Comparison of ENCODE assay signal across 12 cellular contexts in the genomic region with DNA sequence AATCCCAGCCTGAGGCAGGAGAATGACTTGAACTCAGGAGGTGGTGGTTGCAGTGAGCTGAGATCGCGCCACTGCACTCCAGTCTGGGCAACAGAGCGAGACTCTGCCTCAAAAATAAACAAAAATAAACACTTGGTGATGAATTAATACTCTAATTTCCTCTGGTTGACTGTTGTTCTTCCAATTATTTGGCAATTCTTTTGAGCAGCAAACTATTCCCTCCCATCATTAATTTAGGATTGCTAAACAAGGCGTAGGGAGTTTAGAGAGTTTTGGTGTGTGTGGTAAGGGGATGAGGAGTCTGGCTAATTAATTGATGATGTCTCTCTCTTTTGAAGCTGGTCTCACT. TPM values are rescaled to one million over a fixed set of nuclear protein-coding genes. Genes with fewer than 3 reads are reported as not detected.
DNase-seq lines count a peak whose midpoint lies in the region; ATAC-seq and TF ChIP-seq lines count a peak whose summit lies in the region.
"Had no signal": no experiment of that assay in that cellular context is flagged by ENCODE, and none has a peak within 500 bp of the region (broad histone marks: within the 10 kb centered on the region; RNA-seq: fewer than 3 reads in every experiment).

No MANE protein-coding gene starts in this region.

- TF ChIP-seq CTCF in Caco-2 (IDR thresholded peaks at IDR 0.05; ENCODE audit: insufficient read depth in 1 of 2, low read depth in 1 of 2, low read length in 1 of 2, severe bottlenecking in 1 of 2, unreplicated experiment in 1 of 2) (no peak), Panc1 (IDR thresholded peaks at IDR 0.05) (no peak), esophagus muscularis mucosa (IDR thresholded peaks at IDR 0.05) (no peak), progenitor cell of endocrine pancreas (IDR thresholded peaks at IDR 0.05; ENCODE audit: unreplicated experiment) (no peak)

- H3K27ac ChIP-seq in Panc1 (ENCODE audit: low read length) (peak overlapping the region; percentile 100), esophagus muscularis mucosa (replicated peaks in 1 of 4) (peak overlapping the region; percentile 34 to 98 (median 94))

- H3K27me3 Mint-ChIP-seq in Caco-2 (ENCODE audit: insufficient read depth, unreplicated experiment) (no peaks in the 10 kb centered on the region), progenitor cell of endocrine pancreas (no peaks in the 10 kb centered on the region)

- H3K36me3 Mint-ChIP-seq in Caco-2 (ENCODE audit: insufficient read depth, unreplicated experiment) (peaks cover 47% of the 10 kb centered on the region), progenitor cell of endocrine pancreas (ENCODE audit: insufficient read depth) (peaks cover 14% of the 10 kb centered on the region)

- H3K27me3 ChIP-seq in Caco-2 (replicated peaks; ENCODE audit: control insufficient read depth, insufficient read depth, low read length) (no peaks in the 10 kb centered on the region), Panc1 (ENCODE audit: control insufficient read depth, insufficient read depth, low read length) (no peaks in the 10 kb centered on the region), esophagus muscularis mucosa (no peaks in the 10 kb centered on the region)
- H3K27me3 ChIP-seq: body of pancreas had no signal

- CTCF ChIA-PET in Caco-2 (lab: Charles Lee) (interaction anchor here (0.6 to 13.0 kb wide), 4 partner anchors 10 to 121 kb away, joined by 3 to 1708 read pairs (median 6); no protein-coding TSS in a partner anchor), Panc1 (lab: Charles Lee) (interaction anchor here (3.0 to 3.3 kb wide), 2 partner anchors 10 to 33 kb away, joined by 20 to 21 read pairs; no protein-coding TSS in a partner anchor)

- H3K4me3 Mint-ChIP-seq in Caco-2 (ENCODE audit: unreplicated experiment), result no peak overlapping the region
- peak overlapping the region; percentile 56 for H3K4me3 Mint-ChIP-seq in progenitor cell of endocrine pancreas (ENCODE audit: low read depth)

- no peak for ATAC-seq in Panc1
- ATAC-seq in GM19023 (IDR thresholded peaks at IDR 0.05; ENCODE audit: unreplicated experiment), result no peak
- no peak for ATAC-seq in GM19324 (IDR thresholded peaks at IDR 0.05; ENCODE audit: low FRiP score, unreplicated experiment)
- ATAC-seq: body of pancreas had no signal

- H3K4me1 ChIP-seq in Caco-2 (peaks cover 30% of the 10 kb centered on the region), Panc1 (ENCODE audit: control insufficient read depth, insufficient read depth, low read length) (peaks cover 32% of the 10 kb centered on the region), esophagus muscularis mucosa (peaks cover 19 to 47% (median 33%) of the 10 kb centered on the region in 4 donors)
- H3K4me1 ChIP-seq: prostate gland had no signal

- in situ Hi-C loops in Panc1 (cut with HindIII; ENCODE audit: low pct_unique_long_range_greater_than_20kb, low sequenced_read_pairs), result no loop called here

- H3K4me3 ChIP-seq in Caco-2 (ENCODE audit: low read depth, low read length) (no peak overlapping the region), Panc1 (ENCODE audit: low read depth in 2 of 2, low read length in 2 of 2) (peak overlapping the region; percentile 0 to 23; a peak in 2 of 4 replicates), esophagus muscularis mucosa (no peak overlapping the region)
- H3K4me3 ChIP-seq: body of pancreas, prostate gland had no signal

- 87% methylated on average over 4 of the region's 4 CpGs for WGBS in esophagus muscularis mucosa

- POLR2A ChIA-PET in Caco-2 (lab: Charles Lee) (interaction anchor here (0.6 to 4.3 kb wide), 3 partner anchors 25 to 30 kb away, joined by 8 to 306 read pairs (median 9); no protein-coding TSS in a partner anchor), Panc1 (lab: Charles Lee) (interaction anchor here (0.9 to 1.1 kb wide), 5 partner anchors 9 to 121 kb away, joined by 3 to 16 read pairs (median 3); partner anchors contain the start of gene BCL2L1)

- DNase-seq in Caco-2 (no peak), Panc1 (ENCODE audit: low read depth, low spot score) (no peak), esophagus muscularis mucosa (ENCODE audit: extremely low spot score) (no peak), progenitor cell of endocrine pancreas (ENCODE audit: low spot score, unreplicated experiment) (no peak), NCI-H1105 (lab: John Stamatoyannopoulos, UW) (no peak), NCI-H2107 treated with DMSO at 0.1 percent for 48 hours (lab: John Stamatoyannopoulos, UW; ENCODE audit: unreplicated experiment) (no peak)
- DNase-seq: body of pancreas, NCI-H1694 had no signal

- H3K9me3 ChIP-seq in Caco-2 (no peaks in the 10 kb centered on the region), Panc1 (ENCODE audit: control insufficient read depth, insufficient read depth, low read depth, low read length) (no peaks in the 10 kb centered on the region), esophagus muscularis mucosa (no peaks in the 10 kb centered on the region)
- H3K9me3 ChIP-seq: body of pancreas, prostate gland had no signal

- H3K4me1 Mint-ChIP-seq in Caco-2 (ENCODE audit: low read depth, unreplicated experiment) (peaks cover 31% of the 10 kb centered on the region), progenitor cell of endocrine pancreas (ENCODE audit: low read depth) (peaks cover 29% of the 10 kb centered on the region)

- intact Hi-C loops in Caco-2 (cut with micrococcal nuclease; ENCODE audit: unreplicated experiment) (no loop called here), Panc1 (cut with micrococcal nuclease; ENCODE audit: unreplicated experiment) (no loop called here), esophagus muscularis mucosa (cut with DNase I) (no loop called here)

- no peak for TF ChIP-seq POLR2A in esophagus muscularis mucosa (IDR thresholded peaks at IDR 0.05; ENCODE audit: low read depth)

- no TSS peak for BruUV-seq in Caco-2 (replicated peaks; lab: Mats Ljungman, UMichigan)
- BruUV-seq in Panc1 (replicated peaks; lab: Mats Ljungman, UMichigan), result no TSS peak

- H3K9me3 Mint-ChIP-seq in Caco-2 (ENCODE audit: unreplicated experiment) (no peaks in the 10 kb centered on the region), progenitor cell of endocrine pancreas (ENCODE audit: low read depth) (no peaks in the 10 kb centered on the region)
- H3K9me3 Mint-ChIP-seq: activated T-cell treated with anti-CD3 and anti-CD28 coated beads, Interleukin-2, amount 50 U/mL, for 4 hours had no signal

- TF ChIP-seq EP300 in esophagus muscularis mucosa (IDR thresholded peaks at IDR 0.05), result no peak

- no peaks in the 10 kb centered on the region for H3K36me3 ChIP-seq in Caco-2 (ENCODE audit: control insufficient read depth, insufficient read depth, low read length)
- peaks cover 8% of the 10 kb centered on the region for H3K36me3 ChIP-seq in Panc1 (ENCODE audit: control insufficient read depth, insufficient read depth, low read length)
- peaks cover 0 to 22% (median 0%) of the 10 kb centered on the region in 4 donors for H3K36me3 ChIP-seq in esophagus muscularis mucosa
- H3K36me3 ChIP-seq: prostate gland had no signal

- H3K27ac Mint-ChIP-seq in Caco-2 (ENCODE audit: unreplicated experiment), result peak overlapping the region; percentile 98
- H3K27ac Mint-ChIP-seq in progenitor cell of endocrine pancreas, result peak overlapping the region; percentile 99

RNA-seq across cellular contexts. Expression of gene ID1, which starts 2.7 kb away (rescaled TPM):
- 157 and 163 TPM in 2 replicates for total RNA-seq in Caco-2 (2022)
- total RNA-seq in Panc1 (2021; ENCODE audit: unreplicated experiment), result 152 TPM
- polyA plus RNA-seq in Panc1 (2012; ENCODE audit: insufficient read length), result 185 TPM
- total RNA-seq in esophagus muscularis mucosa, result 100 to 1,000 TPM; 199 to 744 (median 532) TPM
- 322 and 326 TPM in 2 replicates for total RNA-seq in progenitor cell of endocrine pancreas

RNA-seq across cellular contexts. Expression of gene COX4I2, which starts 35.3 kb away (rescaled TPM):
- not detected in 2 replicates for total RNA-seq in Caco-2 (2022)
- total RNA-seq in Panc1 (2021; ENCODE audit: unreplicated experiment), result not detected
- polyA plus RNA-seq in Panc1 (2012; ENCODE audit: insufficient read length), result not detected
- total RNA-seq in esophagus muscularis mucosa, result 10 to 100 TPM in 1 of 4 donors, 1 to 10 TPM in 3; 2.1 to 14.2 (median 7.1) TPM
- not detected in 2 replicates for total RNA-seq in progenitor cell of endocrine pancreas
- total RNA-seq: activated T-cell treated with anti-CD3 and anti-CD28 coated beads, Interleukin-2, amount 50 U/mL, for 4 hours; body of pancreas had no signal

Comparison
In these comparisons a context has a peak if more than half of its experiments do, and no peak if none do; other contexts are left out.
1. H3K4me3 ChIP-seq: peak in Panc1 (2 of 2); none in Caco-2 (single experiment) and esophagus muscularis mucosa (0 of 4).